1 cellular context compared by ENCODE assay signal in genomic region chr17:75785016-75785769, GRCh38.
A peak's percentile ranks its signal among the peaks of the same experiment; 100 is the strongest.
TF ChIP-seq lines count a peak whose summit lies in the region.

No MANE protein-coding gene starts in this region.

TF ChIP-seq in SK-N-SH, 30 proteins besides CTCF, POLR2A, EP300 and RAD21 (continued from another document):
- TF ChIP-seq ZBTB33 (IDR thresholded peaks at IDR 0.05; ENCODE audit: borderline replicate concordance, low read depth) (no peak), REST (IDR thresholded peaks at IDR 0.05; ENCODE audit: low read depth, low read length) (peak; percentile 85), IRF3 (IDR thresholded peaks at IDR 0.05; ENCODE audit: low read depth, low read length) (no peak), CHD2 (IDR thresholded peaks at IDR 0.05; ENCODE audit: low read length, partially characterized antibody) (no peak), TAF1 (IDR thresholded peaks at IDR 0.05; ENCODE audit: borderline replicate concordance, low read depth, low read length) (peak; percentile 95), MXI1 (IDR thresholded peaks at IDR 0.05; ENCODE audit: low read depth, low read length) (peak; percentile 31), MEF2A (IDR thresholded peaks at IDR 0.05; ENCODE audit: borderline replicate concordance, low read depth) (no peak), RCOR1 (IDR thresholded peaks at IDR 0.05; ENCODE audit: low read length) (peak; percentile 20; the same call in 1 of the 2 replicates), TCF12 (IDR thresholded peaks at IDR 0.05) (peak; percentile 49; the same call in 1 of the 2 replicates), GATA2 (CRISPR knock-in tag; IDR thresholded peaks at IDR 0.05) (0 out of 2 replicates have a peak, but pooled peaks have one; percentile 26), JUND (IDR thresholded peaks at IDR 0.05) (peak; percentile 67; the same call in 1 of the 2 replicates)
